In the genomic region with DNA sequence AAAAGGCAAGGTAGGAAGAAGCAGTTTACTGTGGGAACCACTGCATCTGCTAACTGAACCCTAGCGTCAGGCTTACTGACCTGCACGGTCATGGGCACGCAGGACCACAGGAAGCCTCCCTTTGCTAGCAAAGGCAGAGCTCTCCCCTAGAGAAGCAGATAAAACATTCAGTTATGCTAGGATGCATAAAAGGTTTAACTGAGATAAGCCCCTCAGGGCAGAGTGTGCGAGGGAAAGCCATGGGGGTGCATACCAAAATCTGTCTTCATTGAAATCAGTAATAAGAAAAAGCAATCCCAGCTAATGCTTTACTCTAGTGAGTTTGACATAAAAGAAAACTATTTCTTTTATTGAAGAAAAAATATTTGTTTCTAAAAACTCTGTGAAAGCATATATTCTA, we compare ENCODE assay signal across 31 cellular contexts.
"Had no signal": no experiment of that assay in that cellular context is flagged by ENCODE, and none has a peak within 500 bp of the region (broad histone marks: within the 10 kb centered on the region; RNA-seq: fewer than 3 reads in every experiment).

No MANE protein-coding gene starts in this region.

- H3K9me3 ChIP-seq: adrenal gland, body of pancreas, breast epithelium had no signal

- DNase-seq: activated B cell treated with CpG ODN at 0.5 μM for 24 hours; activated CD4-positive, alpha-beta memory T cell treated with anti-CD3 and anti-CD28 coated beads for 36 hours; activated CD4-positive, alpha-beta T cell treated with anti-CD3 and anti-CD28 coated beads for 4 hours; activated CD4-positive, alpha-beta T cell treated with anti-CD3 and anti-CD28 coated beads, Interleukin-2, amount 10 ng/mL, durations not matched to agents 24 days and 14 days; activated CD4-positive, alpha-beta T cell treated with anti-CD3 and anti-CD28 coated beads, Interleukin-2, amount 50 U/mL, for 1 hour; activated CD4-positive, alpha-beta T cell treated with anti-CD3 and anti-CD28 coated beads, Interleukin-2, amount 50 U/mL, for 4 hours; activated CD4-positive, CD25-positive, alpha-beta regulatory T cell treated with anti-CD3 and anti-CD28 coated beads, Interleukin-2, amount 50 U/mL, for 72 hours; activated CD8-positive, alpha-beta memory T cell treated with anti-CD3 and anti-CD28 coated beads, Interleukin-2, amount 50 U/mL, for 4 hours; activated CD8-positive, alpha-beta T cell treated with anti-CD3 and anti-CD28 coated beads for 36 hours; activated effector memory CD4-positive, alpha-beta T cell treated with anti-CD3 and anti-CD28 coated beads, Interleukin-2, amount 50 U/mL, for 16 hours; activated gamma-delta T cell treated with Interleukin-2 at 50 U/mL for 16 hours; activated naive CD4-positive, alpha-beta T cell; activated naive CD4-positive, alpha-beta T cell treated with anti-CD3 and anti-CD28 coated beads for 36 hours; activated naive CD4-positive, alpha-beta T cell treated with anti-CD3 and anti-CD28 coated beads, Interleukin-2, amount 50 U/mL, for 16 hours; activated naive CD8-positive, alpha-beta T cell treated with anti-CD3 and anti-CD28 coated beads for 36 hours; activated T-cell treated with anti-CD3 and anti-CD28 coated beads for 4 hours; activated T-cell treated with anti-CD3 and anti-CD28 coated beads, Interleukin-2, amount 50 U/mL, for 1 hour; activated T-cell treated with anti-CD3 and anti-CD28 coated beads, Interleukin-2, amount 50 U/mL, for 4 hours; activated T-cell treated with anti-CD3 and anti-CD28 coated beads, Interleukin-2, amount 50 U/mL, for 72 hours; adrenal gland; amniotic stem cell; aorta; body of pancreas; brain microvascular endothelial cell; cerebellar nuclear complex; T-helper 2 cell; T-helper 9 cell had no signal

- H3K4me1 ChIP-seq: adrenal gland, body of pancreas, breast epithelium had no signal

- H3K27ac ChIP-seq: adrenal gland, body of pancreas, brain microvascular endothelial cell, breast epithelium, VCaP had no signal

- H3K4me3 ChIP-seq: adrenal gland, body of pancreas, breast epithelium had no signal

- ATAC-seq: activated CD8-positive, alpha-beta T cell treated with anti-CD3 and anti-CD28 coated beads for 36 hours; activated naive CD4-positive, alpha-beta T cell treated with anti-CD3 and anti-CD28 coated beads, Interleukin-2, amount 50 U/mL, for 72 hours; activated T-cell treated with anti-CD3 and anti-CD28 coated beads, Interleukin-2, amount 50 U/mL, for 4 hours; activated T-cell treated with anti-CD3 and anti-CD28 coated beads, Interleukin-2, amount 50 U/mL, for 72 hours; activated T-helper 17 cell treated with anti-CD3 and anti-CD28 coated beads, Interleukin-2, amount 50 U/mL, for 72 hours; body of pancreas had no signal

- H3K27me3 ChIP-seq: adrenal gland, body of pancreas, brain microvascular endothelial cell, breast epithelium had no signal

- H3K36me3 ChIP-seq: adrenal gland, brain microvascular endothelial cell, breast epithelium had no signal
